ENCODE assay signal across 8 cellular contexts in genomic region chr20:34874094-34874654, GRCh38. TPM values are rescaled to one million over a fixed set of nuclear protein-coding genes. Genes with fewer than 3 reads are reported as not detected.
A peak's percentile ranks its signal among the peaks of the same experiment; 100 is the strongest.
DNase-seq lines count a peak whose midpoint lies in the region; ATAC-seq and TF ChIP-seq lines count a peak whose summit lies in the region.

No MANE protein-coding gene starts in this region.

- POLR2A ChIA-PET in PC-3 (lab: Charles Lee; ENCODE audit: unreplicated experiment), result interaction anchor here (0.6 to 1.3 kb wide), 3 partner anchors 82 to 404 kb away, joined by 3 to 5 read pairs (median 3); partner anchors contain the start of genes GSS, MMP24OS and MYH7B

- peaks cover 2% of the 10 kb centered on the region for H3K36me3 Mint-ChIP-seq in activated T-helper 2 cell treated with anti-CD3 and anti-CD28 coated beads, Interferon-gamma antibody, Interleukin-2, Interleukin-4, amounts not matched to agents 10 μg/mL and 5 μg/mL and 100 μg/mL, durations not matched to agents 14 hours and 24 hours and 36 hours (ENCODE audit: low read depth)
- no peaks in the 10 kb centered on the region for H3K36me3 Mint-ChIP-seq in nephron progenitor cell (ENCODE audit: low read depth)

- ATAC-seq in PC-3 (peak; percentile 31), thoracic aorta (ENCODE audit: insufficient number of reproducible peaks, low FRiP score, low read depth) (peak; percentile 36), HG03280 (IDR thresholded peaks at IDR 0.05; ENCODE audit: unreplicated experiment) (no peak)

- no peaks in the 10 kb centered on the region for H3K9me3 Mint-ChIP-seq in activated T-helper 2 cell treated with anti-CD3 and anti-CD28 coated beads, Interferon-gamma antibody, Interleukin-2, Interleukin-4, amounts not matched to agents 10 μg/mL and 5 μg/mL and 100 μg/mL, durations not matched to agents 14 hours and 24 hours and 36 hours
- no peaks in the 10 kb centered on the region for H3K9me3 Mint-ChIP-seq in nephron progenitor cell

- H3K4me1 Mint-ChIP-seq in activated T-helper 2 cell treated with anti-CD3 and anti-CD28 coated beads, Interferon-gamma antibody, Interleukin-2, Interleukin-4, amounts not matched to agents 10 μg/mL and 5 μg/mL and 100 μg/mL, durations not matched to agents 14 hours and 24 hours and 36 hours (ENCODE audit: low read depth), result peaks cover 60% of the 10 kb centered on the region
- H3K4me1 Mint-ChIP-seq in nephron progenitor cell, result peaks cover 56% of the 10 kb centered on the region

- H3K4me2 ChIP-seq in PC-3 (ENCODE audit: low read length), result no peak overlapping the region

- H3K27me3 ChIP-seq in PC-3 (ENCODE audit: low read length) (no peaks in the 10 kb centered on the region), thoracic aorta (replicated peaks; ENCODE audit: insufficient read depth) (no peaks in the 10 kb centered on the region)

- H3K36me3 ChIP-seq in PC-3 (ENCODE audit: low read depth, low read length), result no peaks in the 10 kb centered on the region
- no peaks in the 10 kb centered on the region for H3K36me3 ChIP-seq in thoracic aorta

- no peak overlapping the region for H3K27ac ChIP-seq in PC-3 (ENCODE audit: low read length)
- peak overlapping the region; percentile 55 to 93 for H3K27ac ChIP-seq in thoracic aorta

- peaks cover 2% of the 10 kb centered on the region for H3K27me3 Mint-ChIP-seq in activated T-helper 2 cell treated with anti-CD3 and anti-CD28 coated beads, Interferon-gamma antibody, Interleukin-2, Interleukin-4, amounts not matched to agents 10 μg/mL and 5 μg/mL and 100 μg/mL, durations not matched to agents 14 hours and 24 hours and 36 hours (ENCODE audit: low read depth)
- H3K27me3 Mint-ChIP-seq in nephron progenitor cell (ENCODE audit: low read depth, poor library complexity), result peaks cover 32% of the 10 kb centered on the region

- H3K79me2 ChIP-seq in PC-3 (ENCODE audit: low read length), result peaks cover 20% of the 10 kb centered on the region

- no peaks in the 10 kb centered on the region for H3K9me2 ChIP-seq in PC-3 (replicated peaks; ENCODE audit: low read length)

- intact Hi-C loops in PC-3 (cut with micrococcal nuclease), result loop anchor here (1.0 to 5.0 kb wide), 4 partner anchors 40 to 218 kb away; partner anchors contain the start of genes GSS, MYH7B and TRPC4AP
- intact Hi-C loops in activated T-helper 2 cell treated with anti-CD3 and anti-CD28 coated beads, Interferon-gamma antibody, Interleukin-2, Interleukin-4, amounts not matched to agents 10 μg/mL and 5 μg/mL and 100 μg/mL, durations not matched to agents 14 hours and 24 hours and 36 hours (cut with micrococcal nuclease), result loop anchor here (1.0 kb wide), 3 partner anchors 81 to 334 kb away; partner anchors contain the start of genes GSS and MYH7B

- no TSS peak for BruUV-seq in PC-3 (replicated peaks; lab: Mats Ljungman, UMichigan)

- no peak overlapping the region for H3K9ac ChIP-seq in PC-3 (ENCODE audit: low read length)

- TF ChIP-seq CTCF in LNCaP clone FGC (IDR thresholded peaks at IDR 0.05; ENCODE audit: control insufficient read depth, extremely low read depth, insufficient read depth), result peak; percentile 97
- TF ChIP-seq CTCF in PC-3 (conservative IDR thresholded peaks at IDR 0.05; ENCODE audit: low read depth, low read length), result peak; percentile 93
- TF ChIP-seq CTCF in nephron progenitor cell (IDR thresholded peaks at IDR 0.05), result peak; percentile 70
- TF ChIP-seq CTCF in thoracic aorta (IDR thresholded peaks at IDR 0.05), result peak; percentile 90

- no peaks in the 10 kb centered on the region for H3F3A ChIP-seq in PC-3 (ENCODE audit: low read length, unreplicated experiment)

- CTCF ChIA-PET in PC-3 (lab: Charles Lee), result interaction anchor here (0.5 to 1.9 kb wide), 9 partner anchors 26 to 575 kb away, joined by 3 to 30 read pairs (median 4); partner anchors contain the start of genes GSS and MYH7B

- no peaks in the 10 kb centered on the region for H4K20me1 ChIP-seq in PC-3 (ENCODE audit: low read length)

- H3K4me3 ChIP-seq in LNCaP clone FGC (ENCODE audit: low read depth, low read length) (no peak overlapping the region), PC-3 (ENCODE audit: low read length) (no peak overlapping the region), thoracic aorta (no peak overlapping the region)

- peak overlapping the region; percentile 79 for H3K4me3 Mint-ChIP-seq in activated T-helper 2 cell treated with anti-CD3 and anti-CD28 coated beads, Interferon-gamma antibody, Interleukin-2, Interleukin-4, amounts not matched to agents 10 μg/mL and 5 μg/mL and 100 μg/mL, durations not matched to agents 14 hours and 24 hours and 36 hours (ENCODE audit: low read depth)
- peak overlapping the region; percentile 83 for H3K4me3 Mint-ChIP-seq in nephron progenitor cell

- peak overlapping the region; percentile 57 for H3K27ac Mint-ChIP-seq in activated T-helper 2 cell treated with anti-CD3 and anti-CD28 coated beads, Interferon-gamma antibody, Interleukin-2, Interleukin-4, amounts not matched to agents 10 μg/mL and 5 μg/mL and 100 μg/mL, durations not matched to agents 14 hours and 24 hours and 36 hours
- H3K27ac Mint-ChIP-seq in nephron progenitor cell, result no peak overlapping the region

- H3K9me3 ChIP-seq in PC-3 (ENCODE audit: low read length) (no peaks in the 10 kb centered on the region), thoracic aorta (no peaks in the 10 kb centered on the region)

- H2AFZ ChIP-seq in PC-3 (ENCODE audit: low read length), result no peak overlapping the region

- DNase-seq in DMS53 treated with DMSO at 0.1 percent for 48 hours (lab: John Stamatoyannopoulos, UW; ENCODE audit: unreplicated experiment) (peak; percentile 87), LNCaP clone FGC (ENCODE audit: low read depth) (peak; percentile 67), PC-3 (peak; percentile 95), fibroblast of the conjunctiva (ENCODE audit: low read depth) (peak; percentile 85), nephron progenitor cell (peak; percentile 71), thoracic aorta (ENCODE audit: low spot score) (peak; percentile 70)
- peak; percentile 52 for DNase-seq in activated T-helper 2 cell treated with anti-CD3 and anti-CD28 coated beads, Interferon-gamma antibody, Interleukin-2, Interleukin-4, amounts not matched to agents 10 μg/mL and 5 μg/mL and 100 μg/mL, durations not matched to agents 14 hours and 24 hours and 36 hours (ENCODE audit: low spot score)

- H3K4me1 ChIP-seq in PC-3 (ENCODE audit: insufficient read depth, low read length) (peaks cover 14% of the 10 kb centered on the region), thoracic aorta (ENCODE audit: control insufficient read depth in 1 of 2, low read depth in 2 of 2) (peaks cover 16 to 51% of the 10 kb centered on the region in 2 donors)

RNA-seq across cellular contexts. Expression of gene GGT7, which starts 1.5 kb away (rescaled TPM):
- total RNA-seq in PC-3 (2014; rRNA removed) (1.5 and 3.2 TPM in 2 replicates), thoracic aorta (10 to 100 TPM; 22.2 to 41.4 TPM)
- 13.3 and 13.5 TPM in 2 replicates for total RNA-seq in activated T-helper 2 cell treated with anti-CD3 and anti-CD28 coated beads, Interferon-gamma antibody, Interleukin-2, Interleukin-4, amounts not matched to agents 10 μg/mL and 5 μg/mL and 100 μg/mL, durations not matched to agents 14 hours and 24 hours and 36 hours

RNA-seq across cellular contexts. Expression of gene ACSS2, which starts 2.2 kb away (rescaled TPM):
- total RNA-seq in PC-3 (2014; rRNA removed) (78.9 and 125 TPM in 2 replicates), thoracic aorta (10 to 100 TPM; 65.9 to 95.4 TPM)
- total RNA-seq in activated T-helper 2 cell treated with anti-CD3 and anti-CD28 coated beads, Interferon-gamma antibody, Interleukin-2, Interleukin-4, amounts not matched to agents 10 μg/mL and 5 μg/mL and 100 μg/mL, durations not matched to agents 14 hours and 24 hours and 36 hours, result 51.3 and 59.4 TPM in 2 replicates

RNA-seq across cellular contexts. Expression of gene NCOA6, which starts 48.7 kb away (rescaled TPM):
- total RNA-seq in PC-3 (2014; rRNA removed) (9.8 and 10.2 TPM in 2 replicates), thoracic aorta (10 to 100 TPM; 14.8 to 21.4 TPM)
- 29.1 and 30.9 TPM in 2 replicates for total RNA-seq in activated T-helper 2 cell treated with anti-CD3 and anti-CD28 coated beads, Interferon-gamma antibody, Interleukin-2, Interleukin-4, amounts not matched to agents 10 μg/mL and 5 μg/mL and 100 μg/mL, durations not matched to agents 14 hours and 24 hours and 36 hours
